ENCODE assay signal across 9 cellular contexts in genomic region chrX:107537815-107538214, GRCh38.
DNase-seq lines count a peak whose midpoint lies in the region; ATAC-seq lines count a peak whose summit lies in the region.
"Had no signal": no experiment of that assay in that cellular context is flagged by ENCODE, and none has a peak within 500 bp of the region (broad histone marks: within the 10 kb centered on the region; RNA-seq: fewer than 3 reads in every experiment).

No MANE protein-coding gene starts in this region.

- DNase-seq in GM03348 (ENCODE audit: low spot score), result peak; percentile 38
- peak; percentile 14 to 49 for DNase-seq in SJSA1 (ENCODE audit: low read depth in 1 of 2, low spot score in 2 of 2)
- peak; percentile 22 for DNase-seq in cerebellar cortex (ENCODE audit: low spot score)
- peak; percentile 61 for DNase-seq in myocyte (ENCODE audit: low read depth)
- no peak for DNase-seq in NCI-H187 (lab: John Stamatoyannopoulos, UW)

- H3K9me3 ChIP-seq in SJSA1 (replicated peaks), result no peaks in the 10 kb centered on the region

- no peaks in the 10 kb centered on the region for H3K27me3 ChIP-seq in SJSA1 (replicated peaks)

- ATAC-seq in HG02885 (IDR thresholded peaks at IDR 0.05; ENCODE audit: poor library complexity, unreplicated experiment), result peak; percentile 64
- no peak for ATAC-seq in HG03432 (IDR thresholded peaks at IDR 0.05; ENCODE audit: unreplicated experiment)
- no peak for ATAC-seq in GM18511 (IDR thresholded peaks at IDR 0.05; ENCODE audit: unreplicated experiment)

- H3K4me1 ChIP-seq in SJSA1 (replicated peaks), result no peaks in the 10 kb centered on the region

- no peak overlapping the region for H3K27ac ChIP-seq in SJSA1
- H3K27ac ChIP-seq: SK-N-MC had no signal

- no peak overlapping the region for H3K4me3 ChIP-seq in SJSA1
- H3K4me3 ChIP-seq: SK-N-MC had no signal

- H3K36me3 ChIP-seq in SJSA1, result no peaks in the 10 kb centered on the region

Comparison
In these comparisons a context has a peak if more than half of its experiments do, and no peak if none do; other contexts are left out.
1. DNase-seq: peak in GM03348 (single experiment), SJSA1 (2 of 2), cerebellar cortex (single experiment) and myocyte (single experiment); none in NCI-H187 (0 of 2).